Comparison of ENCODE assay signal across 9 cellular contexts in the genomic region with DNA sequence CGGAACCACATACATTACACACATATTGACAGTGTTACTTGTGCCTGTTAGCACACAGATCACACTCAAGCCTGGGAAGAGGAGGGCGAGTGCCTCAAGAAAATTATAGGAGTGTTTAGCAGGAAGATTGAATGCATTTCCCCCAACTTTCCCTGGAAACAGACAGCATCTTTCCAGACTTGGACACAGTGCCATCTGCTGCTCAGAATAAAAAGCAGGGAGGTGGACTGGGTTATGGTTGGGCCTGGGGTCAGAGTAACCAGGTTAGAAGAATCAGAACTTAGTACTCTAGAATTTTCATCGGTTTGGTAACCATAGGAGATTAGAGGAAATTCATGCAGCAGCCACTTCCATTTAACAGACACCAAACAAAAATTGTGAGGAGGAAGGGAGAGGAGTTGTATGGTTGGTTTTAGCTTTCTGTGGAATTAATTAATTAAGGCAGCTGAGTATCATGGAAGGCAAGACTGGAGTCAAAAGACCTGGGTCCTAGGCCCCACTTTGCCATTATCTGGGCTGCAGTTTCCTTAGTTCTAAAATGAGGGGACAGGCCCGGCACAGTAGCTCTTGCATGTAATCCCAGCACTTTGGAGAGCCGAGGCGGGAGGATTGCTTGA. TPM values are rescaled to one million over a fixed set of nuclear protein-coding genes. Genes with fewer than 3 reads are reported as not detected.
DNase-seq lines count a peak whose midpoint lies in the region; ATAC-seq, FAIRE-seq and TF ChIP-seq lines count a peak whose summit lies in the region.
"Had no signal": no experiment of that assay in that cellular context is flagged by ENCODE, and none has a peak within 500 bp of the region (broad histone marks: within the 10 kb centered on the region; RNA-seq: fewer than 3 reads in every experiment).

No MANE protein-coding gene starts in this region.

- peak; percentile 78 for TF ChIP-seq RAD21 in HCT116 (IDR thresholded peaks at IDR 0.05; ENCODE audit: low read depth)

- RAD21 ChIA-PET in HCT116 (lab: Charles Lee; ENCODE audit: low non-redundant PET in 1 of 2, low total read pairs in 2 of 2, uncharacterized antibody in 2 of 2, unreplicated experiment in 2 of 2), result interaction anchor here in 1 of 2 experiments (0.8 kb wide), 1 partner anchor 206 kb away, joined by 6 read pairs; no protein-coding TSS in a partner anchor

- H3K9me1 ChIP-seq in keratinocyte (ENCODE audit: control insufficient read depth, extremely low read depth, insufficient read depth, low read length), result no peaks in the 10 kb centered on the region

- no peaks in the 10 kb centered on the region for H3K4me1 Mint-ChIP-seq in CD8-positive, alpha-beta memory T cell
- H3K4me1 Mint-ChIP-seq in activated CD4-positive, alpha-beta memory T cell treated with anti-CD3 and anti-CD28 coated beads, Interleukin-2, amount 10 ng/mL, durations not matched to agents 7 days and 5 days, result no peaks in the 10 kb centered on the region

- H4K20me1 ChIP-seq in HCT116 (ENCODE audit: insufficient read depth) (no peaks in the 10 kb centered on the region), keratinocyte (ENCODE audit: control insufficient read depth, extremely low read depth, insufficient read depth, low read length) (no peaks in the 10 kb centered on the region)

- no TSS peak for BruUV-seq in HCT116 (replicated peaks; lab: Mats Ljungman, UMichigan)

- no peak for TF ChIP-seq POLR2A in HCT116 (IDR thresholded peaks at IDR 0.05; ENCODE audit: borderline replicate concordance, extremely low read depth, insufficient read depth, insufficient read length)

- FAIRE-seq in keratinocyte (lab: Jason Lieb, UNC), result peak; percentile 44

- H3K36me3 Mint-ChIP-seq in CD8-positive, alpha-beta memory T cell, result no peaks in the 10 kb centered on the region
- no peaks in the 10 kb centered on the region for H3K36me3 Mint-ChIP-seq in activated CD4-positive, alpha-beta memory T cell treated with anti-CD3 and anti-CD28 coated beads, Interleukin-2, amount 10 ng/mL, durations not matched to agents 7 days and 5 days (ENCODE audit: low read depth)

- H3K9me3 Mint-ChIP-seq in CD8-positive, alpha-beta memory T cell, result peaks cover 0 to under 1% (median 0%) of the 10 kb centered on the region in 5 donors
- no peaks in the 10 kb centered on the region for H3K9me3 Mint-ChIP-seq in activated CD4-positive, alpha-beta memory T cell treated with anti-CD3 and anti-CD28 coated beads, Interleukin-2, amount 10 ng/mL, durations not matched to agents 7 days and 5 days

- H3K27ac ChIP-seq in HCT116 (ENCODE audit: low read depth, low read length), result no peak overlapping the region
- no peak overlapping the region for H3K27ac ChIP-seq in ascending aorta
- no peak overlapping the region for H3K27ac ChIP-seq in keratinocyte (ENCODE audit: control insufficient read depth, insufficient read depth, low read length)
- no peak overlapping the region for H3K27ac ChIP-seq in CD8-positive, alpha-beta memory T cell (ENCODE audit: low read depth, low read length)
- H3K27ac ChIP-seq: tibial nerve had no signal

- peaks cover 6 to 27% of the 10 kb centered on the region in 2 donors for H3K27me3 Mint-ChIP-seq in CD8-positive, alpha-beta memory T cell
- H3K27me3 Mint-ChIP-seq in activated CD4-positive, alpha-beta memory T cell treated with anti-CD3 and anti-CD28 coated beads, Interleukin-2, amount 10 ng/mL, durations not matched to agents 7 days and 5 days, result peaks cover 5% of the 10 kb centered on the region

- H3K36me3 ChIP-seq in HCT116 (ENCODE audit: control insufficient read depth in 1 of 2, insufficient read depth in 2 of 2, low read length in 2 of 2) (no peaks in the 10 kb centered on the region), ascending aorta (no peaks in the 10 kb centered on the region), keratinocyte (ENCODE audit: control insufficient read depth in 2 of 2, extremely low read depth in 1 of 2, insufficient read depth in 2 of 2, low read length in 2 of 2) (no peaks in the 10 kb centered on the region)
- H3K36me3 ChIP-seq in CD8-positive, alpha-beta memory T cell (ENCODE audit: insufficient read depth, low read length), result no peaks in the 10 kb centered on the region
- H3K36me3 ChIP-seq: tibial nerve had no signal

- no peaks in the 10 kb centered on the region for H3K27me3 ChIP-seq in HCT116 (ENCODE audit: insufficient read depth, low read length)
- no peaks in the 10 kb centered on the region for H3K27me3 ChIP-seq in ascending aorta
- H3K27me3 ChIP-seq in keratinocyte (ENCODE audit: control insufficient read depth, extremely low read depth, insufficient read depth, low read length), result no peaks in the 10 kb centered on the region
- no peaks in the 10 kb centered on the region for H3K27me3 ChIP-seq in CD8-positive, alpha-beta memory T cell (ENCODE audit: insufficient read depth, low read length, poor library complexity, severe bottlenecking)
- H3K27me3 ChIP-seq: tibial nerve had no signal

- H3K4me1 ChIP-seq in HCT116 (ENCODE audit: control insufficient read depth in 1 of 2, insufficient read depth in 2 of 2, low read length in 2 of 2) (no peaks in the 10 kb centered on the region), ascending aorta (no peaks in the 10 kb centered on the region), keratinocyte (ENCODE audit: control insufficient read depth, extremely low read depth, insufficient read depth, low read length) (no peaks in the 10 kb centered on the region)
- no peaks in the 10 kb centered on the region for H3K4me1 ChIP-seq in CD8-positive, alpha-beta memory T cell (ENCODE audit: insufficient read depth, low read length)
- H3K4me1 ChIP-seq: tibial nerve had no signal

- no peaks in the 10 kb centered on the region for H3K9me3 ChIP-seq in HCT116 (ENCODE audit: control insufficient read depth in 1 of 2, insufficient read depth in 1 of 2, low read depth in 1 of 2, low read length in 2 of 2)
- no peaks in the 10 kb centered on the region for H3K9me3 ChIP-seq in ascending aorta
- H3K9me3 ChIP-seq in keratinocyte (ENCODE audit: control insufficient read depth, low read depth, low read length), result no peaks in the 10 kb centered on the region
- no peaks in the 10 kb centered on the region for H3K9me3 ChIP-seq in CD8-positive, alpha-beta memory T cell (ENCODE audit: low read length)

- H3K79me2 ChIP-seq in HCT116 (ENCODE audit: insufficient read depth, low read length) (no peaks in the 10 kb centered on the region), keratinocyte (ENCODE audit: control insufficient read depth, insufficient read depth, low read length) (no peaks in the 10 kb centered on the region)

- CTCF ChIA-PET in AG04449 (lab: Yijun Ruan, JAX) (interaction anchor here (0.8 to 2.1 kb wide), 7 partner anchors 17 to 842 kb away, joined by 3 to 9 read pairs (median 3); no protein-coding TSS in a partner anchor), HCT116 (lab: Charles Lee) (interaction anchor here (0.6 to 2.1 kb wide), 4 partner anchors 274 to 812 kb away, joined by 3 to 7 read pairs (median 4); no protein-coding TSS in a partner anchor)
- CTCF ChIA-PET in CD8-positive, alpha-beta memory T cell (lab: Charles Lee), result no interaction called here
- CTCF ChIA-PET in activated CD4-positive, alpha-beta memory T cell treated with anti-CD3 and anti-CD28 coated beads, Interleukin-2, amount 10 ng/mL, durations not matched to agents 7 days and 5 days (lab: Charles Lee), result no interaction called here

- no peak for DNase-seq in AG04449 (ENCODE audit: low read depth, low spot score)
- no peak for DNase-seq in HCT116 (ENCODE audit: low read depth, low spot score)
- no peak for DNase-seq in ascending aorta (ENCODE audit: low spot score in 2 of 2)
- no peak for DNase-seq in keratinocyte (ENCODE audit: low read depth, low spot score)
- DNase-seq in activated CD4-positive, CD25-positive, alpha-beta regulatory T cell treated with anti-CD3 and anti-CD28 coated beads, Interleukin-2, amount 50 U/mL, for 72 hours, result no peak
- no peak for DNase-seq in CD8-positive, alpha-beta memory T cell
- DNase-seq in activated CD4-positive, alpha-beta memory T cell treated with anti-CD3 and anti-CD28 coated beads, Interleukin-2, amount 10 ng/mL, durations not matched to agents 7 days and 5 days, result no peak

- TF ChIP-seq CTCF in AG04449 (IDR thresholded peaks at IDR 0.05; ENCODE audit: insufficient read depth, low read length, missing control alignments), result peak; percentile 23
- TF ChIP-seq CTCF in HCT116 (IDR thresholded peaks at IDR 0.05 in 2 of 3, conservative IDR thresholded peaks at IDR 0.05 in 1 of 3; ENCODE audit: borderline replicate concordance in 1 of 3, insufficient read depth in 1 of 3, low read depth in 2 of 3, low read length in 2 of 3), result peak; percentile 49 to 63 (median 56); a peak in 5 of 6 replicates
- peak; percentile 23 to 71 (median 34) for TF ChIP-seq CTCF in ascending aorta (IDR thresholded peaks at IDR 0.05)
- TF ChIP-seq CTCF in keratinocyte (optimal IDR thresholded peaks at IDR 0.05 in 1 of 3, IDR thresholded peaks at IDR 0.05 in 1 of 3, conservative IDR thresholded peaks at IDR 0.05 in 1 of 3; ENCODE audit: extremely low read depth in 1 of 3, insufficient read depth in 2 of 3, low read length in 3 of 3), result peak; percentile 42 to 71 (median 61)

- H3K27ac Mint-ChIP-seq in CD8-positive, alpha-beta memory T cell, result no peak overlapping the region
- H3K27ac Mint-ChIP-seq in activated CD4-positive, alpha-beta memory T cell treated with anti-CD3 and anti-CD28 coated beads, Interleukin-2, amount 10 ng/mL, durations not matched to agents 7 days and 5 days, result no peak overlapping the region

- POLR2A ChIA-PET in AG04449 (lab: Yijun Ruan, JAX), result no interaction called here
- POLR2A ChIA-PET in HCT116 (lab: Charles Lee), result no interaction called here
- POLR2A ChIA-PET in CD8-positive, alpha-beta memory T cell (lab: Charles Lee), result no interaction called here
- POLR2A ChIA-PET in activated CD4-positive, alpha-beta memory T cell treated with anti-CD3 and anti-CD28 coated beads, Interleukin-2, amount 10 ng/mL, durations not matched to agents 7 days and 5 days (lab: Charles Lee), result no interaction called here

- no peak overlapping the region for H3K4me3 Mint-ChIP-seq in CD8-positive, alpha-beta memory T cell
- no peak overlapping the region for H3K4me3 Mint-ChIP-seq in activated CD4-positive, alpha-beta memory T cell treated with anti-CD3 and anti-CD28 coated beads, Interleukin-2, amount 10 ng/mL, durations not matched to agents 7 days and 5 days

- peak; percentile 83 for ATAC-seq in HCT116
- ATAC-seq in GM21526 (IDR thresholded peaks at IDR 0.05; ENCODE audit: low FRiP score, unreplicated experiment), result no peak

- intact Hi-C loops in HCT116 (cut with micrococcal nuclease) (loop anchor here (1.0 to 5.0 kb wide), 3 partner anchors 154 to 338 kb away; no protein-coding TSS in a partner anchor), ascending aorta (cut with DNase I) (loop anchor here (1.0 to 5.0 kb wide), 2 partner anchors 274 to 339 kb away; no protein-coding TSS in a partner anchor)

- H3K4me2 ChIP-seq in HCT116 (ENCODE audit: low read length) (no peak overlapping the region), keratinocyte (ENCODE audit: control insufficient read depth, extremely low read depth, insufficient read depth, low read depth, low read length) (no peak overlapping the region)

- H3K9ac ChIP-seq in HCT116 (ENCODE audit: low read length) (no peak overlapping the region), keratinocyte (ENCODE audit: control insufficient read depth, extremely low read depth, insufficient read depth, low read length) (no peak overlapping the region)

- dilution Hi-C loops in keratinocyte (cut with MboI; ENCODE audit: extremely low pct_ligation_motif_present, low sequenced_read_pairs), result no loop called here

- H2AFZ ChIP-seq in HCT116 (ENCODE audit: low read depth, low read length, poor library complexity, severe bottlenecking) (no peak overlapping the region), keratinocyte (ENCODE audit: control insufficient read depth, low read length) (no peak overlapping the region)

- H3K9me2 ChIP-seq in HCT116 (ENCODE audit: insufficient read depth), result no peaks in the 10 kb centered on the region

- H3K4me3 ChIP-seq in AG04449 (ENCODE audit: low read depth, low read length), result no peak overlapping the region
- H3K4me3 ChIP-seq in HCT116 (replicated peaks in 1 of 2; ENCODE audit: low read depth in 1 of 2, low read length in 2 of 2), result no peak overlapping the region
- H3K4me3 ChIP-seq in ascending aorta, result no peak overlapping the region
- no peak overlapping the region for H3K4me3 ChIP-seq in keratinocyte (ENCODE audit: control insufficient read depth in 2 of 3, extremely low read depth in 1 of 3, insufficient read depth in 2 of 3, low read depth in 1 of 3, low read length in 3 of 3)
- H3K4me3 ChIP-seq in CD8-positive, alpha-beta memory T cell (ENCODE audit: low read length), result no peak overlapping the region
- H3K4me3 ChIP-seq: tibial nerve had no signal

RNA-seq across cellular contexts. Expression of a gene that starts 43.4 kb away (rescaled TPM):
- total RNA-seq in HCT116 (2021; ENCODE audit: unreplicated experiment), result 17.0 TPM
- 29.3 and 35.5 TPM in 2 replicates for polyA plus RNA-seq in HCT116 (2012)
- total RNA-seq in ascending aorta, result 48.5 TPM
- 69.4 to 92.3 TPM (median 71.9 TPM) in 3 replicates for polyA plus RNA-seq in keratinocyte
- 119 TPM for polyA plus RNA-seq in keratinocyte (2011; ENCODE audit: low read depth)
- polyA plus RNA-seq in keratinocyte (2011; cell fraction: cytosol; rRNA removed), result 89.7 and 91.3 TPM in 2 replicates
- 61.6 and 70.9 TPM in 2 replicates for polyA plus RNA-seq in keratinocyte (2011; cell fraction: nucleus; rRNA removed)
- 110 and 128 TPM in 2 replicates for polyA plus RNA-seq in keratinocyte (2012; ENCODE audit: low replicate concordance)
- 52.7 to 70.5 TPM (median 54.0 TPM) in 3 replicates for polyA minus RNA-seq in keratinocyte
- polyA minus RNA-seq in keratinocyte (2011; cell fraction: cytosol; rRNA and poly(A)+ RNA removed), result 44.5 TPM
- polyA minus RNA-seq in keratinocyte (2011; cell fraction: nucleus; rRNA and poly(A)+ RNA removed), result 28.9 and 44.5 TPM in 2 replicates
- 10 to 100 TPM; 53.4 to 55.3 TPM for total RNA-seq in CD8-positive, alpha-beta memory T cell
- 96.9 TPM for polyA plus RNA-seq in CD8-positive, alpha-beta memory T cell
- total RNA-seq in activated CD4-positive, alpha-beta memory T cell treated with anti-CD3 and anti-CD28 coated beads, Interleukin-2, amount 10 ng/mL, durations not matched to agents 7 days and 5 days, result 100 to 1,000 TPM; 196 to 197 TPM

RNA-seq across cellular contexts. Expression of a gene that starts 55.1 kb away (rescaled TPM):
- total RNA-seq in HCT116 (2021; ENCODE audit: unreplicated experiment) (10.5 TPM), ascending aorta (86.0 TPM)
- polyA plus RNA-seq in HCT116 (2012), result 4.6 and 6.3 TPM in 2 replicates
- 0.25 to 0.39 TPM (median 0.35 TPM) in 3 replicates for polyA plus RNA-seq in keratinocyte
- polyA plus RNA-seq in keratinocyte (2011; ENCODE audit: low read depth), result not detected
- polyA plus RNA-seq in keratinocyte (2011; cell fraction: cytosol; rRNA removed), result 0.29 and 0.30 TPM in 2 replicates
- polyA plus RNA-seq in keratinocyte (2011; cell fraction: nucleus; rRNA removed), result 0.09 and 0.12 TPM in 2 replicates
- 0.29 and 0.66 TPM in 2 replicates for polyA plus RNA-seq in keratinocyte (2012; ENCODE audit: low replicate concordance)
- 0.07 to 0.85 TPM in 2 of 3 replicates, not detected in the other for polyA minus RNA-seq in keratinocyte
- not detected for polyA minus RNA-seq in keratinocyte (2011; cell fraction: cytosol; rRNA and poly(A)+ RNA removed)
- polyA minus RNA-seq in keratinocyte (2011; cell fraction: nucleus; rRNA and poly(A)+ RNA removed), result not detected in 2 replicates
- not detected for total RNA-seq in CD8-positive, alpha-beta memory T cell
- polyA plus RNA-seq in CD8-positive, alpha-beta memory T cell, result not detected
- under 1 TPM; 0.18 to 0.23 TPM for total RNA-seq in activated CD4-positive, alpha-beta memory T cell treated with anti-CD3 and anti-CD28 coated beads, Interleukin-2, amount 10 ng/mL, durations not matched to agents 7 days and 5 days

Comparison
In these comparisons a context has a peak if more than half of its experiments do, and no peak if none do; other contexts are left out.
1. CTCF ChIA-PET loops: an anchor here in AG04449 (0.8 to 2.1 kb wide) and HCT116 (0.6 to 2.1 kb wide); none called in CD8-positive, alpha-beta memory T cell and activated CD4-positive, alpha-beta memory T cell treated with anti-CD3 and anti-CD28 coated beads, Interleukin-2, amount 10 ng/mL, durations not matched to agents 7 days and 5 days.